In genomic region chr16:15642557-15643452, GRCh38 we compare ENCODE assay signal across 8 cellular contexts. TPM values are rescaled to one million over a fixed set of nuclear protein-coding genes. Genes with fewer than 3 reads are reported as not detected.
DNase-seq lines count a peak whose midpoint lies in the region; ATAC-seq and TF ChIP-seq lines count a peak whose summit lies in the region.

MARF1 (minus strand) TSS chr16:15643154; CDS start chr16:15639233, 3,921 bp downstream.

- peak within 1 kb of the TSS; percentile 98 to 99 (median 99) for H3K27ac Mint-ChIP-seq in CD14-positive monocyte
- H3K27ac Mint-ChIP-seq in dendritic cell treated with granulocyte-macrophage colony-stimulating factor and Interleukin-4, amounts not matched to agents 40 ng/mL and 50 ng/mL, for 4 days, result peak within 1 kb of the TSS; percentile 98

- H3K4me1 Mint-ChIP-seq in CD14-positive monocyte, result peaks cover 23% of the 10 kb centered on the region
- peaks cover 41% of the 10 kb centered on the region for H3K4me1 Mint-ChIP-seq in dendritic cell treated with granulocyte-macrophage colony-stimulating factor and Interleukin-4, amounts not matched to agents 40 ng/mL and 50 ng/mL, for 4 days (ENCODE audit: low read depth)

- peak within 1 kb of the TSS; percentile 92 to 93 for H3K4me3 Mint-ChIP-seq in CD14-positive monocyte
- H3K4me3 Mint-ChIP-seq in dendritic cell treated with granulocyte-macrophage colony-stimulating factor and Interleukin-4, amounts not matched to agents 40 ng/mL and 50 ng/mL, for 4 days, result peak within 1 kb of the TSS; percentile 79

- H3K4me3 ChIP-seq in liver (ENCODE audit: low read depth in 1 of 3, low read length in 3 of 3), result peak within 1 kb of the TSS; percentile 96 to 97 (median 97)

- no peaks in the 10 kb centered on the region for H3K9me3 Mint-ChIP-seq in CD14-positive monocyte
- no peaks in the 10 kb centered on the region for H3K9me3 Mint-ChIP-seq in dendritic cell treated with granulocyte-macrophage colony-stimulating factor and Interleukin-4, amounts not matched to agents 40 ng/mL and 50 ng/mL, for 4 days

- TF ChIP-seq RAD21 in liver (IDR thresholded peaks at IDR 0.05), result peak in 1 of 2 donors; percentile 33

- peak within 1 kb of the TSS; percentile 100 for H3K9ac ChIP-seq in liver (ENCODE audit: low read depth in 1 of 2, low read length in 2 of 2)

- peaks cover 16 to 25% of the 10 kb centered on the region in 2 donors for H3K36me3 Mint-ChIP-seq in CD14-positive monocyte
- H3K36me3 Mint-ChIP-seq in dendritic cell treated with granulocyte-macrophage colony-stimulating factor and Interleukin-4, amounts not matched to agents 40 ng/mL and 50 ng/mL, for 4 days (ENCODE audit: low read depth), result peaks cover 36% of the 10 kb centered on the region

- TF ChIP-seq CTCF in CD14-positive monocyte (IDR thresholded peaks at IDR 0.05) (peak; percentile 65), liver (IDR thresholded peaks at IDR 0.05; ENCODE audit: low read depth, low read length, missing input control) (no peak)

- under 1% methylated on average over 63 of the region's 63 CpGs for WGBS in liver

- peaks cover 0 to 1% (median 0%) of the 10 kb centered on the region in 3 donors for H3K27me3 Mint-ChIP-seq in CD14-positive monocyte (ENCODE audit: low read depth in 3 of 3)
- H3K27me3 Mint-ChIP-seq in dendritic cell treated with granulocyte-macrophage colony-stimulating factor and Interleukin-4, amounts not matched to agents 40 ng/mL and 50 ng/mL, for 4 days, result no peaks in the 10 kb centered on the region

- peak; percentile 98 for DNase-seq in CD14-positive monocyte (ENCODE audit: low spot score)
- DNase-seq in NCI-H774 (lab: John Stamatoyannopoulos, UW), result peak; percentile 92
- DNase-seq in activated CD4-positive, alpha-beta T cell treated with anti-CD3 and anti-CD28 coated beads, Interleukin-2, amount 50 U/mL, for 4 hours, result peak; percentile 99
- peak; percentile 100 for DNase-seq in stimulated activated CD4-positive, alpha-beta T cell treated with anti-CD3 and anti-CD28 coated beads, Interleukin-4, amount 100 ng/mL, for 1 hour

- peaks cover 3 to 12% (median 7%) of the 10 kb centered on the region in 4 donors for H3K36me3 ChIP-seq in liver (ENCODE audit: control insufficient read depth in 4 of 4, insufficient read depth in 3 of 4, low read depth in 1 of 4, low read length in 3 of 4)

- H3K4me1 ChIP-seq in liver (ENCODE audit: control insufficient read depth in 4 of 4, insufficient read depth in 4 of 4, low read length in 3 of 4), result peaks cover 13 to 31% (median 16%) of the 10 kb centered on the region in 4 donors

- no peaks in the 10 kb centered on the region for H3K27me3 ChIP-seq in liver (ENCODE audit: control insufficient read depth in 4 of 4, insufficient read depth in 4 of 4, low read length in 3 of 4)

- ATAC-seq in GM19397 (IDR thresholded peaks at IDR 0.05; ENCODE audit: unreplicated experiment) (peak; percentile 53), HG03565 (IDR thresholded peaks at IDR 0.05; ENCODE audit: unreplicated experiment) (peak; percentile 42)

- intact Hi-C loops in CD14-positive monocyte (cut with micrococcal nuclease), result loop anchor here (2.0 to 10.0 kb wide), 5 partner anchors 30 to 1008 kb away; partner anchors contain the start of genes BFAR (in 1 of the 2), CEP20 (in 1 of the 2) and PARN (in 1 of the 2)
- intact Hi-C loops in dendritic cell treated with granulocyte-macrophage colony-stimulating factor and Interleukin-4, amounts not matched to agents 40 ng/mL and 50 ng/mL, for 4 days (cut with micrococcal nuclease), result loop anchor here (2.0 to 5.0 kb wide), 4 partner anchors 30 to 121 kb away; no protein-coding TSS in a partner anchor

- peak within 1 kb of the TSS; percentile 97 to 100 for H3K27ac ChIP-seq in liver (ENCODE audit: low read depth in 1 of 2, low read length in 2 of 2)

- no peaks in the 10 kb centered on the region for H3K9me3 ChIP-seq in liver (ENCODE audit: control insufficient read depth in 4 of 4, low read length in 3 of 4)

TF ChIP-seq in liver, 16 proteins besides CTCF, POLR2A, EP300 and RAD21:
- TF ChIP-seq EGR1 (IDR thresholded peaks at IDR 0.05; ENCODE audit: low read depth in 2 of 2), result peak in 1 of 2 donors; percentile 62
- no peak for TF ChIP-seq ATF3 (IDR thresholded peaks at IDR 0.05)
- peak; percentile 63 to 90 for TF ChIP-seq GABPA (IDR thresholded peaks at IDR 0.05 in 1 of 2, conservative IDR thresholded peaks at IDR 0.05 in 1 of 2)
- no peak for TF ChIP-seq RXRA (IDR thresholded peaks at IDR 0.05)
- no peak for TF ChIP-seq JUND (IDR thresholded peaks at IDR 0.05)
- peak; percentile 21 for TF ChIP-seq NR2F2 (IDR thresholded peaks at IDR 0.05)
- TF ChIP-seq TAF1 (conservative IDR thresholded peaks at IDR 0.05), result peak; percentile 17
TF ChIP-seq in liver: peak in this region for 4.

RNA-seq across cellular contexts. Expression of gene MARF1, which starts in this region (rescaled TPM):
- polyA plus RNA-seq in CD14-positive monocyte (1 to 10 TPM; 5.7 to 9.8 TPM), liver (1 to 10 TPM; 7.0 to 8.6 TPM)
- total RNA-seq in liver, result 10 to 100 TPM; 16.5 to 19.8 TPM

Comparison
In these comparisons a context has a peak if more than half of its experiments do, and no peak if none do; other contexts are left out.
1. Peak in every context shown above with its lines: DNase-seq, ATAC-seq, H3K4me3 ChIP-seq and H3K27ac ChIP-seq.